8 cellular contexts compared by ENCODE assay signal in the genomic region with DNA sequence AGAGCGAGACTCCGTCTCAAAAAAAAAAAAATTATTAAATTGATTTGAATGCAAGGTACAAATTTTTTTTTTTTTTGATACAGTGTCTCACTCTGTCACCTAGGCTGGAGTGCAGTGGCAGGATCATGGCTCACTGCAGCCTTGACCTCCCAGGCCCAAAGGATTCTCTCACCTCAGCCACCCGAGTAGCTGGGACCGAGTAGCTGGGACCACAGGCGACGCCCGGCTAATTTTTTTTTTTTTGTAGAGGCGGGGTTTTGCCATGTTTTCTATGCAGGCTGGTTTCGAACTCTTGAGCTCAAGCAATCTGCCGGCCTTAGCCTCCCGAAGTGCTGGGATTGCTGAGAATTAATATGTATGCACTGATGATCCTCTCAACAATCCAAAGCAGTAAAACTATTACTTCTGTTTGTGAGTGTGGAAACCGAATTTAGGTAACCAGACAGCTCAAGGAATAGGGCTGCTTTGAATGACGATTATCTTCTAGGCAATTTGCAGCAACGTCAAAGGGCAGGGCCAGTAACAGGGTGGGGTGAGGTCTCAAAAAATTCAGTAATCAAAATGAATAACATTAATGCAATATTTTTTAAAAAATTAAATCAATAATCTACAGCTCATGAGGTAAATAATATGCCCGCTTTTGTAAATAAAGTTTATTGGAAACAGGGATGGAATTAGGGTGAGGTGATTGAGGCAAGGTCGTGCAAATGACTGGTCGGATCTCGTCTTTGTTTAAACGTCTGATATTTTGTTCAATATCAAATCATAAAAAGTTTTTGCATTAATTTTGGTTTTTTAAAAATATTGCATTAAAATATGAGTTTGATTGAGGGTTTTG. TPM values are rescaled to one million over a fixed set of nuclear protein-coding genes. Genes with fewer than 3 reads are reported as not detected.
A peak's percentile ranks its signal among the peaks of the same experiment; 100 is the strongest.
DNase-seq lines count a peak whose midpoint lies in the region; ATAC-seq and TF ChIP-seq lines count a peak whose summit lies in the region.

No MANE protein-coding gene starts in this region.

- peaks cover 13% of the 10 kb centered on the region; the same call in 1 of the 2 replicates for H4K20me1 ChIP-seq in SU-DHL-6 (ENCODE audit: low read depth, low read length)
- no peaks in the 10 kb centered on the region for H4K20me1 ChIP-seq in fibroblast of lung (ENCODE audit: control insufficient read depth, extremely low read depth, insufficient read depth, low read length)

- ATAC-seq in HG03565 (IDR thresholded peaks at IDR 0.05; ENCODE audit: unreplicated experiment): no peak
- no peak for ATAC-seq in activated CD4-positive, CD25-positive, alpha-beta regulatory T cell treated with anti-CD3 and anti-CD28 coated beads, Interleukin-2, amount 50 U/mL, for 24 hours

- H3K9me3 ChIP-seq in SU-DHL-6 (ENCODE audit: insufficient read depth, low read length): no peaks in the 10 kb centered on the region
- no peaks in the 10 kb centered on the region for H3K9me3 ChIP-seq in fibroblast of lung (ENCODE audit: control insufficient read depth, insufficient read depth, low read depth, low read length)
- no peaks in the 10 kb centered on the region for H3K9me3 ChIP-seq in sigmoid colon

- no peak for TF ChIP-seq POLR2A in sigmoid colon (IDR thresholded peaks at IDR 0.05)

- peaks cover 16% of the 10 kb centered on the region for H3F3A ChIP-seq in SU-DHL-6 (ENCODE audit: insufficient read depth)

- no peaks in the 10 kb centered on the region for H3K9me3 Mint-ChIP-seq in T-helper 1 cell treated with Interleukin-12 subunit alpha and Interleukin-12 subunit beta and Interleukin-4 antibody, amounts not matched to agents 30 μg/mL and 1 μg/mL, for 36 hours

- H3K4me3 ChIP-seq in SU-DHL-6 (ENCODE audit: insufficient read depth, low read length, poor library complexity, severe bottlenecking): peak overlapping the region; percentile 92
- H3K4me3 ChIP-seq in fibroblast of lung (replicated peaks in 1 of 4; ENCODE audit: control extremely low read depth in 1 of 4, insufficient read depth in 1 of 4, low read depth in 3 of 4, low read length in 4 of 4): peak overlapping the region; percentile 43 to 89 (median 70)
- H3K4me3 ChIP-seq in sigmoid colon: peak overlapping the region; percentile 39 to 78 (median 69)

- TF ChIP-seq EP300 in sigmoid colon (IDR thresholded peaks at IDR 0.05): no peak

- peak overlapping the region; percentile 81 for H3K4me3 Mint-ChIP-seq in T-helper 1 cell treated with Interleukin-12 subunit alpha and Interleukin-12 subunit beta and Interleukin-4 antibody, amounts not matched to agents 30 μg/mL and 1 μg/mL, for 36 hours

- H3K4me1 ChIP-seq in fibroblast of lung (ENCODE audit: control insufficient read depth, extremely low read depth, insufficient read depth, low read length) (no peaks in the 10 kb centered on the region), sigmoid colon (peaks cover 0 to 13% (median 7%) of the 10 kb centered on the region in 4 donors)

- H3K9me2 ChIP-seq in SU-DHL-6 (replicated peaks; ENCODE audit: insufficient read depth, low read length): no peaks in the 10 kb centered on the region

- H3K27me3 Mint-ChIP-seq in T-helper 1 cell treated with Interleukin-12 subunit alpha and Interleukin-12 subunit beta and Interleukin-4 antibody, amounts not matched to agents 30 μg/mL and 1 μg/mL, for 36 hours (ENCODE audit: low read depth): no peaks in the 10 kb centered on the region

- H3K36me3 ChIP-seq in SU-DHL-6 (ENCODE audit: low read length) (peaks cover 26% of the 10 kb centered on the region), fibroblast of lung (ENCODE audit: control insufficient read depth, insufficient read depth, low read length) (no peaks in the 10 kb centered on the region), sigmoid colon (no peaks in the 10 kb centered on the region)

- TF ChIP-seq CTCF in SU-DHL-6 (IDR thresholded peaks at IDR 0.05; ENCODE audit: insufficient read depth, low read length, poor library complexity, severe bottlenecking) (no peak), fibroblast of lung (conservative IDR thresholded peaks at IDR 0.05 in 1 of 2, IDR thresholded peaks at IDR 0.05 in 1 of 2; ENCODE audit: low read depth in 1 of 2, low read length in 2 of 2) (no peak), sigmoid colon (IDR thresholded peaks at IDR 0.05) (no peak)

- WGBS in sigmoid colon, 2 donors: 18 to 51% methylated on average over 19 of the region's 19 CpGs

- H3K27ac ChIP-seq in SU-DHL-6 (ENCODE audit: low read depth, low read length) (peak overlapping the region; percentile 89), fibroblast of lung (ENCODE audit: insufficient read depth, low read length) (peak overlapping the region; percentile 73), sigmoid colon (peak overlapping the region; percentile 68 to 83 (median 76))

- peaks cover 27% of the 10 kb centered on the region for H3K4me1 Mint-ChIP-seq in T-helper 1 cell treated with Interleukin-12 subunit alpha and Interleukin-12 subunit beta and Interleukin-4 antibody, amounts not matched to agents 30 μg/mL and 1 μg/mL, for 36 hours (ENCODE audit: low read depth)

- H3K79me2 ChIP-seq in SU-DHL-6 (ENCODE audit: insufficient read depth, low read length): peaks cover 56% of the 10 kb centered on the region
- peaks cover 13% of the 10 kb centered on the region for H3K79me2 ChIP-seq in fibroblast of lung (ENCODE audit: control insufficient read depth, insufficient read depth, low read length)

- peak overlapping the region; percentile 32 for H2AFZ ChIP-seq in SU-DHL-6 (ENCODE audit: low read depth, low read length, severe bottlenecking)
- peak overlapping the region; percentile 70 for H2AFZ ChIP-seq in fibroblast of lung (ENCODE audit: low read length)

- H3K4me2 ChIP-seq in SU-DHL-6 (ENCODE audit: low read depth, low read length, poor library complexity, severe bottlenecking) (peak overlapping the region; percentile 95), fibroblast of lung (ENCODE audit: extremely low read depth, insufficient read depth, low read length) (peak overlapping the region; percentile 85)

- peaks cover 12% of the 10 kb centered on the region for H3K36me3 Mint-ChIP-seq in T-helper 1 cell treated with Interleukin-12 subunit alpha and Interleukin-12 subunit beta and Interleukin-4 antibody, amounts not matched to agents 30 μg/mL and 1 μg/mL, for 36 hours (ENCODE audit: low read depth)

- H3K27ac Mint-ChIP-seq in T-helper 1 cell treated with Interleukin-12 subunit alpha and Interleukin-12 subunit beta and Interleukin-4 antibody, amounts not matched to agents 30 μg/mL and 1 μg/mL, for 36 hours: peak overlapping the region; percentile 81

- H3K27me3 ChIP-seq in SU-DHL-6 (ENCODE audit: low read length) (no peaks in the 10 kb centered on the region), fibroblast of lung (ENCODE audit: control insufficient read depth, insufficient read depth, low read length) (no peaks in the 10 kb centered on the region), sigmoid colon (no peaks in the 10 kb centered on the region)

- H3K9ac ChIP-seq in SU-DHL-6 (ENCODE audit: low read length): peak overlapping the region; percentile 98
- H3K9ac ChIP-seq in fibroblast of lung (ENCODE audit: insufficient read depth, low read length): peak overlapping the region; percentile 65

- intact Hi-C loops in sigmoid colon (cut with DNase I): no loop called here

- DNase-seq in T-helper 1 cell: no peak
- DNase-seq in fibroblast of lung (ENCODE audit: low read depth in 2 of 2): peak in 1 of 2 donors; percentile 20
- DNase-seq in sigmoid colon: no peak
- no peak for DNase-seq in NCI-H2029 (lab: John Stamatoyannopoulos, UW)

RNA-seq across cellular contexts. Expression of gene CLSPN, which starts 1.2 kb away (rescaled TPM):
- total RNA-seq in fibroblast of lung: 2.3 and 4.3 TPM in 2 replicates
- polyA plus RNA-seq in fibroblast of lung: 10.1 and 24.1 TPM in 2 replicates
- 6.2 and 15.0 TPM in 2 replicates for polyA plus RNA-seq in fibroblast of lung (2012)
- 2.6 and 36.5 TPM in 2 replicates for polyA minus RNA-seq in fibroblast of lung (ENCODE audit: low replicate concordance)
- under 1 TPM in 3 of 4 donors, not detected in 1; under 0.01 to 0.41 (median 0.16) TPM for total RNA-seq in sigmoid colon
- 1 to 10 TPM in 2 of 3 donors, not detected in 1; 1.6 to 5.3 TPM for polyA plus RNA-seq in sigmoid colon

RNA-seq across cellular contexts. Expression of gene AGO4, which starts 39.2 kb away (rescaled TPM):
- total RNA-seq in fibroblast of lung (20.8 and 25.6 TPM in 2 replicates), sigmoid colon (10 to 100 TPM; 16.8 to 29.9 (median 20.6) TPM)
- polyA plus RNA-seq in fibroblast of lung (6.3 and 10.2 TPM in 2 replicates), sigmoid colon (1 to 10 TPM; 3.5 to 6.4 (median 4.8) TPM)
- polyA plus RNA-seq in fibroblast of lung (2012): 5.8 and 7.5 TPM in 2 replicates
- 21.1 and 27.5 TPM in 2 replicates for polyA minus RNA-seq in fibroblast of lung (ENCODE audit: low replicate concordance)

RNA-seq across cellular contexts. Expression of gene C1orf216, which starts 49.9 kb away (rescaled TPM):
- total RNA-seq in fibroblast of lung: 16.7 and 19.8 TPM in 2 replicates
- 18.3 and 24.9 TPM in 2 replicates for polyA plus RNA-seq in fibroblast of lung
- polyA plus RNA-seq in fibroblast of lung (2012): 16.9 and 17.3 TPM in 2 replicates
- polyA minus RNA-seq in fibroblast of lung (ENCODE audit: low replicate concordance): 17.7 and 24.9 TPM in 2 replicates
- total RNA-seq in sigmoid colon: 10 to 100 TPM; 21.6 to 32.5 (median 27.6) TPM
- 1 to 10 TPM; 2.1 to 6.4 (median 3.6) TPM for polyA plus RNA-seq in sigmoid colon
